In the genomic region with DNA sequence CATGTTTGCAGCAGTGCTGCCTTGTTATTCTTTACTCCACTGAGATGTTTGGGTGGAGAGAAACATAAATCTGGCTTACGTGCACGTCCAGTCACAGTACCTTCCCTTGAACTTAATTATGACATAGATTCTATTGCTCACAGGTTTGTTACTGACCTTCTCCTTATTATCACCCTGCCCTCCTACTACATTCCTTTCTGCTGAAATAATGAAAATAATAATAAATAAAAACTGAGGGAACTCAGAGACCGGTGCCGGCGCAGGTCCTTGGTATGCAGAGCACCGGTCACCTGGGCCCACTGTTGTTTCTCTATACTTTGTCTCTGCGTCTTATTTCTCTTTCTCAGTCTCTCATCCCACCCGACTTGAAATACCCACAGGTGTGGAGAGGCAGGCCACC, we compare ENCODE assay signal across 5 cellular contexts. TPM values are rescaled to one million over a fixed set of nuclear protein-coding genes. Genes with fewer than 3 reads are reported as not detected.
"Had no signal": no experiment of that assay in that cellular context is flagged by ENCODE, and none has a peak within 500 bp of the region (broad histone marks: within the 10 kb centered on the region; RNA-seq: fewer than 3 reads in every experiment).

No MANE protein-coding gene starts in this region.

RNA-seq across cellular contexts. Expression of a gene that starts 26.0 kb away (rescaled TPM):
- total RNA-seq: activated B cell treated with CpG ODN at 0.5 μM for 24 hours; activated CD8-positive, alpha-beta memory T cell treated with anti-CD3 and anti-CD28 coated beads, Interleukin-2, amount 10 ng/mL, durations not matched to agents 7 days and 5 days; cardiac septum; LHCN-M2; OCI-LY7 had no signal
